Comparison of ENCODE assay signal across 12 cellular contexts in the genomic region with DNA sequence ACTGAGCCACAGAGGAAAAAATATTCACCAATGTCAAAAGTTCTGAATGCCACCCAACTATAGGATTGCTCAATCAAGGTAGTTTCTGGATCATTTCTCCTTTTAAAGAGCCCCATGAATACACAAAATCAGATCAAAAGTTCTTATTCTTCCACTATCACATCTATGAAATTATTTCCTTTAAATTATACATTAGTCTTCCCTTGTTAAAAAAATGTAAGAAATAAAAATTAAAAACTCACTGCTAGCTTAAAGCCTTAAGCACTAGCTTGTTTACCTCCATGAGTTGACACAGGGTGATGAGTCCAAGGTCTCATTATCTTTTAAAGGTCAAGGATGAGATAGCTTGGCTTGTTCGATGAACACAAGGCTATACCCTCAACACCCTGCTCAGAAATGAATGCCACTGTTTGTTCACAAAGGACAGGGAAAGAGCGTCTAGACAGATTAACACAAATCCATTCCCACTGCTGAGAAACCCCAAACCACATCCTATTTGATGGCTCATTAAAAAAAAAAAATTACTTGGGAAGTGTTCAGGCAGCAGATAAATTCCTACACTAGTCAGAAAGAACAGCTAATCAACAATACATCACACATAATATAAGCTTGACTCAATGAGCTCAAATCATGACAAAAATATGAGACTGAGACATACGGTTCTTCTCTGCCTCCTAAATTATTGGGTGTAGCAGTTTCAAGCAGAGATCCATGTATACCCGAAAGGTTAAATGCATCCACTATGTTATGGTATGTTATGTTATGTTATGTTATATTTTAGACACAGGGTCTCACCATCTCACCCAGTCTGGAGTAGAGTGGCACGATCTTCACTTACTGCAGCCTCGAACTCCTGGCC.
DNase-seq lines count a peak whose midpoint lies in the region; ATAC-seq and TF ChIP-seq lines count a peak whose summit lies in the region.
"Had no signal": no experiment of that assay in that cellular context is flagged by ENCODE, and none has a peak within 500 bp of the region (broad histone marks: within the 10 kb centered on the region; RNA-seq: fewer than 3 reads in every experiment).

No MANE protein-coding gene starts in this region.

- TF ChIP-seq CTCF in BJ (IDR thresholded peaks at IDR 0.05; ENCODE audit: insufficient read depth, low read depth, low read length) (no peak), chondrocyte (IDR thresholded peaks at IDR 0.05) (no peak)

- H3K27me3 Mint-ChIP-seq in chondrocyte (ENCODE audit: low read depth) = no peaks in the 10 kb centered on the region

- no peak overlapping the region for H3K4me3 ChIP-seq in BJ (ENCODE audit: low read depth, low read length)
- H3K4me3 ChIP-seq: upper lobe of right lung had no signal

- peak overlapping the region; percentile 74 for H3K27ac Mint-ChIP-seq in chondrocyte (ENCODE audit: unreplicated experiment)

- peaks cover 1% of the 10 kb centered on the region for H3K36me3 Mint-ChIP-seq in chondrocyte (ENCODE audit: low read depth)

- DNase-seq in BJ (ENCODE audit: low read depth) (peak; percentile 39), LHCN-M2 (ENCODE audit: low read depth) (peak; percentile 88), chondrocyte (ENCODE audit: low spot score) (no peak), myocyte (ENCODE audit: low read depth) (peak; percentile 57), NCI-H510A treated with DMSO at 0.1 percent for 48 hours (lab: John Stamatoyannopoulos, UW) (no peak), hypothalamus (lab: John Stamatoyannopoulos, UW) (no peak)
- DNase-seq: activated CD4-positive, alpha-beta T cell treated with anti-CD3 and anti-CD28 coated beads, Interleukin-2, amount 50 U/mL, for 4 hours; activated naive CD4-positive, alpha-beta T cell treated with anti-CD3 and anti-CD28 coated beads, Interleukin-2, amount 50 U/mL, for 16 hours; KBM-7; upper lobe of right lung had no signal

- no peaks in the 10 kb centered on the region for H3K36me3 ChIP-seq in BJ (ENCODE audit: control insufficient read depth, insufficient read depth, low read length)
- H3K36me3 ChIP-seq: upper lobe of right lung had no signal

- ATAC-seq in HG03095 (IDR thresholded peaks at IDR 0.05; ENCODE audit: unreplicated experiment) = no peak
- no peak for ATAC-seq in GM19452 (IDR thresholded peaks at IDR 0.05; ENCODE audit: unreplicated experiment)
- ATAC-seq: upper lobe of right lung had no signal

- H3K4me3 Mint-ChIP-seq in chondrocyte (ENCODE audit: unreplicated experiment) = peak overlapping the region; percentile 21

- no peaks in the 10 kb centered on the region for H3K27me3 ChIP-seq in BJ (ENCODE audit: control insufficient read depth, insufficient read depth, low read length)
- H3K27me3 ChIP-seq: upper lobe of right lung had no signal

- H3K9me3 Mint-ChIP-seq in chondrocyte (ENCODE audit: low read depth) = no peaks in the 10 kb centered on the region

- POLR2A ChIA-PET in BJ (lab: Charles Lee) = interaction anchor here (0.5 to 1.0 kb wide), 4 partner anchors 10 to 575 kb away, joined by 3 to 9 read pairs (median 6); no protein-coding TSS in a partner anchor

- CTCF ChIA-PET in BJ (lab: Yijun Ruan, JAX) = interaction anchor here (0.6 to 1.2 kb wide), 6 partner anchors 8 to 210 kb away, joined by 3 to 7 read pairs (median 3); no protein-coding TSS in a partner anchor

- H3K4me1 Mint-ChIP-seq in chondrocyte (ENCODE audit: low read depth) = peaks cover 36% of the 10 kb centered on the region

Comparison
In these comparisons a context has a peak if more than half of its experiments do, and no peak if none do; other contexts are left out.
1. DNase-seq: peak in BJ (single experiment), LHCN-M2 (single experiment) and myocyte (single experiment); none in chondrocyte (single experiment), NCI-H510A treated with DMSO at 0.1 percent for 48 hours (single experiment) and hypothalamus (0 of 51).